8 cellular contexts compared by ENCODE assay signal in genomic region chr5:172110921-172111873, GRCh38.
A peak's percentile ranks its signal among the peaks of the same experiment; 100 is the strongest.
DNase-seq lines count a peak whose midpoint lies in the region; ATAC-seq and TF ChIP-seq lines count a peak whose summit lies in the region.

No MANE protein-coding gene starts in this region.

- H3K4me1 ChIP-seq in breast epithelium: peaks cover 0 to 7% of the 10 kb centered on the region in 2 donors

- H3K9me3 ChIP-seq in breast epithelium: no peaks in the 10 kb centered on the region

- no peak for TF ChIP-seq POLR2A in breast epithelium (IDR thresholded peaks at IDR 0.05)

- peak overlapping the region; percentile 74 to 92 (median 86) for H3K4me3 Mint-ChIP-seq in IgD-negative memory B cell

- no peaks in the 10 kb centered on the region for H3K27me3 Mint-ChIP-seq in IgD-negative memory B cell

- H3K27me3 ChIP-seq in breast epithelium: no peaks in the 10 kb centered on the region

- intact Hi-C loops in breast epithelium (cut with DNase I; ENCODE audit: low total_unique reads): no loop called here

- H3K36me3 ChIP-seq in breast epithelium: no peaks in the 10 kb centered on the region

- H3K4me1 Mint-ChIP-seq in IgD-negative memory B cell: peaks cover 48 to 49% (median 49%) of the 10 kb centered on the region in 3 donors

- peaks cover 0 to 2% (median 0%) of the 10 kb centered on the region in 3 donors for H3K9me3 Mint-ChIP-seq in IgD-negative memory B cell

- H3K36me3 Mint-ChIP-seq in IgD-negative memory B cell: peaks cover 13% of the 10 kb centered on the region

- H3K4me3 ChIP-seq in breast epithelium: peak overlapping the region in 2 of 3 donors; percentile 16 to 51

- peak overlapping the region; percentile 93 to 98 (median 97) for H3K27ac Mint-ChIP-seq in IgD-negative memory B cell

- ATAC-seq in GM21526 (IDR thresholded peaks at IDR 0.05; ENCODE audit: low FRiP score, unreplicated experiment): peak; percentile 75
- ATAC-seq in stimulated activated naive CD8-positive, alpha-beta T cell treated with anti-CD3 and anti-CD28 coated beads, Interleukin-15, Interleukin-2, amounts not matched to agents 100 U/mL and 50 U/mL, for 24 hours: peak; percentile 91

- DNase-seq in DMS79 (lab: John Stamatoyannopoulos, UW): peak; percentile 3
- DNase-seq in breast epithelium (ENCODE audit: low spot score in 2 of 2): no peak
- peak; percentile 40 for DNase-seq in mucosa of gallbladder (ENCODE audit: low spot score)
- DNase-seq in stimulated activated naive CD8-positive, alpha-beta T cell treated with anti-CD3 and anti-CD28 coated beads, Interleukin-15, Interleukin-2, amounts not matched to agents 100 U/mL and 50 U/mL, for 24 hours: peak; percentile 89
- DNase-seq in NCI-H510A (lab: John Stamatoyannopoulos, UW): no peak

- H3K27ac ChIP-seq in VCaP (0 out of 2 replicates have a peak overlapping the region, but pooled peaks have one; percentile 4), breast epithelium (peak overlapping the region; percentile 61 to 68)

- TF ChIP-seq CTCF in VCaP (conservative IDR thresholded peaks at IDR 0.05): no peak
- TF ChIP-seq CTCF in breast epithelium (IDR thresholded peaks at IDR 0.05): no peak

Comparison
In these comparisons a context has a peak if more than half of its experiments do, and no peak if none do; other contexts are left out.
1. DNase-seq: peak in DMS79 (single experiment), mucosa of gallbladder (single experiment) and stimulated activated naive CD8-positive, alpha-beta T cell treated with anti-CD3 and anti-CD28 coated beads, Interleukin-15, Interleukin-2, amounts not matched to agents 100 U/mL and 50 U/mL, for 24 hours (single experiment); none in breast epithelium (0 of 2) and NCI-H510A (single experiment).